16 cellular contexts compared by ENCODE assay signal in genomic region chr10:133476641-133476990, GRCh38. TPM values are rescaled to one million over a fixed set of nuclear protein-coding genes. Genes with fewer than 3 reads are reported as not detected.
"Had no signal": no experiment of that assay in that cellular context is flagged by ENCODE, and none has a peak within 500 bp of the region (broad histone marks: within the 10 kb centered on the region; RNA-seq: fewer than 3 reads in every experiment).

No MANE protein-coding gene starts in this region.

- H3K4me3 Mint-ChIP-seq: activated naive CD4-positive, alpha-beta T cell treated with anti-CD3 and anti-CD28 coated beads, Interleukin-2, amount 10 ng/mL, durations not matched to agents 7 days and 5 days; T-helper 2 cell treated with Interferon-gamma antibody and Interleukin-4, amounts not matched to agents 5 μg/mL and 100 μg/mL, for 36 hours had no signal

- DNase-seq: activated CD8-positive, alpha-beta memory T cell treated with anti-CD3 and anti-CD28 coated beads for 24 hours; activated naive CD4-positive, alpha-beta T cell treated with anti-CD3 and anti-CD28 coated beads, Interleukin-2, amount 10 ng/mL, durations not matched to agents 7 days and 5 days; caudate nucleus; colonic mucosa; effector CD4-positive, alpha-beta T cell; heart right ventricle; islet precursor cell; natural killer cell; occipital lobe; stimulated activated CD4-positive, alpha-beta T cell treated with anti-CD3 and anti-CD28 coated beads, Interleukin-2, amount 100 ng/mL, for 48 hours; stimulated activated naive CD8-positive, alpha-beta T cell treated with anti-CD3 and anti-CD28 coated beads, Interleukin-15, Interleukin-2, amounts not matched to agents 100 U/mL and 50 U/mL, for 24 hours had no signal

- H3K36me3 Mint-ChIP-seq: activated naive CD4-positive, alpha-beta T cell treated with anti-CD3 and anti-CD28 coated beads, Interleukin-2, amount 10 ng/mL, durations not matched to agents 7 days and 5 days; natural killer cell had no signal

- H3K27me3 ChIP-seq: colonic mucosa, heart right ventricle, left lung, upper lobe of left lung had no signal

- H3K27ac ChIP-seq: colonic mucosa, heart right ventricle, left lung, upper lobe of left lung had no signal

- ATAC-seq: heart right ventricle, left lung had no signal

- H3K36me3 ChIP-seq: colonic mucosa, heart right ventricle, left lung, upper lobe of left lung had no signal

- H3K4me3 ChIP-seq: colonic mucosa, heart right ventricle, left lung, upper lobe of left lung had no signal

- H3K4me1 ChIP-seq: colonic mucosa, heart right ventricle, left lung, upper lobe of left lung had no signal

- H3K9me3 ChIP-seq: colonic mucosa, heart right ventricle, left lung, upper lobe of left lung had no signal

- H3K9me3 Mint-ChIP-seq: activated naive CD4-positive, alpha-beta T cell treated with anti-CD3 and anti-CD28 coated beads, Interleukin-2, amount 10 ng/mL, durations not matched to agents 7 days and 5 days; natural killer cell; T-helper 2 cell treated with Interferon-gamma antibody and Interleukin-4, amounts not matched to agents 5 μg/mL and 100 μg/mL, for 36 hours had no signal

RNA-seq across cellular contexts. Expression of gene SPRN, which starts 52.2 kb away (rescaled TPM):
- total RNA-seq: colonic mucosa, mucosa of gallbladder, natural killer cell, pulmonary artery endothelial cell had no signal
